10 cellular contexts compared by ENCODE assay signal in genomic region chr3:46717447-46718231, GRCh38. TPM values are rescaled to one million over a fixed set of nuclear protein-coding genes. Genes with fewer than 3 reads are reported as not detected.
DNase-seq lines count a peak whose midpoint lies in the region; ATAC-seq and TF ChIP-seq lines count a peak whose summit lies in the region.
"Had no signal": no experiment of that assay in that cellular context is flagged by ENCODE, and none has a peak within 500 bp of the region (broad histone marks: within the 10 kb centered on the region; RNA-seq: fewer than 3 reads in every experiment).

PRSS50 (minus strand) TSS chr3:46717869; CDS start chr3:46717824, 45 bp downstream.

- H3K36me3 Mint-ChIP-seq in activated CD8-positive, alpha-beta memory T cell treated with anti-CD3 and anti-CD28 coated beads, Interleukin-2, amount 10 ng/mL, durations not matched to agents 7 days and 5 days: no peaks in the 10 kb centered on the region

- H3K27me3 Mint-ChIP-seq in activated CD8-positive, alpha-beta memory T cell treated with anti-CD3 and anti-CD28 coated beads, Interleukin-2, amount 10 ng/mL, durations not matched to agents 7 days and 5 days: peaks cover 5% of the 10 kb centered on the region

- peaks cover 14% of the 10 kb centered on the region for H3K27me3 ChIP-seq in lower lobe of right lung (ENCODE audit: low read depth)

- no peaks in the 10 kb centered on the region for H3K9me3 Mint-ChIP-seq in activated CD8-positive, alpha-beta memory T cell treated with anti-CD3 and anti-CD28 coated beads, Interleukin-2, amount 10 ng/mL, durations not matched to agents 7 days and 5 days (ENCODE audit: low read depth)

- H3K27ac ChIP-seq in lower lobe of right lung: no peak within 1 kb of the TSS

- no peaks in the 10 kb centered on the region for H3K36me3 ChIP-seq in lower lobe of right lung

- H3K4me1 Mint-ChIP-seq in activated CD8-positive, alpha-beta memory T cell treated with anti-CD3 and anti-CD28 coated beads, Interleukin-2, amount 10 ng/mL, durations not matched to agents 7 days and 5 days: no peaks in the 10 kb centered on the region

- intact Hi-C loops in lower lobe of right lung (cut with DNase I): no loop called here

- no peak within 1 kb of the TSS for H3K4me3 Mint-ChIP-seq in activated CD8-positive, alpha-beta memory T cell treated with anti-CD3 and anti-CD28 coated beads, Interleukin-2, amount 10 ng/mL, durations not matched to agents 7 days and 5 days

- no peak within 1 kb of the TSS for H3K4me3 ChIP-seq in lower lobe of right lung

- H3K9me3 ChIP-seq in lower lobe of right lung: no peaks in the 10 kb centered on the region

- H3K27ac Mint-ChIP-seq in activated CD8-positive, alpha-beta memory T cell treated with anti-CD3 and anti-CD28 coated beads, Interleukin-2, amount 10 ng/mL, durations not matched to agents 7 days and 5 days: no peak within 1 kb of the TSS

- DNase-seq in stimulated activated CD4-positive, alpha-beta T cell treated with anti-CD3 and anti-CD28 coated beads, Interleukin-15, amount 100 ng/mL, for 48 hours (ENCODE audit: low read depth in 2 of 2): peak; percentile 24 to 57
- DNase-seq in stimulated activated CD4-positive, alpha-beta T cell treated with anti-CD3 and anti-CD28 coated beads, Interleukin-4, amount 100 ng/mL, for 24 hours: no peak
- peak; percentile 41 for DNase-seq in activated CD8-positive, alpha-beta memory T cell treated with anti-CD3 and anti-CD28 coated beads, Interleukin-2, amount 10 ng/mL, durations not matched to agents 7 days and 5 days
- DNase-seq in lower lobe of right lung (no peak), NCI-H2196 treated with DMSO at 0.1 percent for 48 hours (lab: John Stamatoyannopoulos, UW; ENCODE audit: unreplicated experiment) (no peak), GM19238 (ENCODE audit: insufficient read length, low spot score) (no peak), hypothalamus (lab: John Stamatoyannopoulos, UW) (no peak), GM10266 (ENCODE audit: extremely low spot score) (no peak)
- DNase-seq: effector memory CD4-positive, alpha-beta T cell; NCI-H1417 treated with DMSO at 0.1 percent for 48 hours had no signal

- peak; percentile 65 for ATAC-seq in activated CD8-positive, alpha-beta memory T cell treated with anti-CD3 and anti-CD28 coated beads, Interleukin-2, amount 10 ng/mL, durations not matched to agents 7 days and 5 days
- ATAC-seq in lower lobe of right lung: peak in 1 of 2 donors; percentile 27

- H3K4me1 ChIP-seq in lower lobe of right lung: no peaks in the 10 kb centered on the region

- peak; percentile 27 for TF ChIP-seq CTCF in lower lobe of right lung (IDR thresholded peaks at IDR 0.05)
- no peak for TF ChIP-seq CTCF in GM10266 (IDR thresholded peaks at IDR 0.05; ENCODE audit: control insufficient read depth, insufficient read depth, low read depth, missing control alignments)

- CTCF ChIA-PET in activated CD8-positive, alpha-beta memory T cell treated with anti-CD3 and anti-CD28 coated beads, Interleukin-2, amount 10 ng/mL, durations not matched to agents 7 days and 5 days (lab: Charles Lee): interaction anchor here (0.6 kb wide), 1 partner anchor 1570 kb away, joined by 3 read pairs; no protein-coding TSS in a partner anchor

RNA-seq across cellular contexts. Expression of gene PRSS50, which starts in this region (rescaled TPM):
- total RNA-seq in activated CD8-positive, alpha-beta memory T cell treated with anti-CD3 and anti-CD28 coated beads, Interleukin-2, amount 10 ng/mL, durations not matched to agents 7 days and 5 days: not detected
- total RNA-seq in lower lobe of right lung: 0.41 TPM

Comparison
In these comparisons a context has a peak if more than half of its experiments do, and no peak if none do; other contexts are left out.
1. DNase-seq: peak in stimulated activated CD4-positive, alpha-beta T cell treated with anti-CD3 and anti-CD28 coated beads, Interleukin-15, amount 100 ng/mL, for 48 hours (2 of 2); none in stimulated activated CD4-positive, alpha-beta T cell treated with anti-CD3 and anti-CD28 coated beads, Interleukin-4, amount 100 ng/mL, for 24 hours (single experiment), lower lobe of right lung (single experiment), NCI-H2196 treated with DMSO at 0.1 percent for 48 hours (single experiment), GM19238 (single experiment), hypothalamus (0 of 51) and GM10266 (single experiment).
2. Peak in DNase-seq and ATAC-seq in activated CD8-positive, alpha-beta memory T cell treated with anti-CD3 and anti-CD28 coated beads, Interleukin-2, amount 10 ng/mL, durations not matched to agents 7 days and 5 days; RNA of the gene not detected or under 1 TPM.